ENCODE assay signal across 9 cellular contexts in the genomic region with DNA sequence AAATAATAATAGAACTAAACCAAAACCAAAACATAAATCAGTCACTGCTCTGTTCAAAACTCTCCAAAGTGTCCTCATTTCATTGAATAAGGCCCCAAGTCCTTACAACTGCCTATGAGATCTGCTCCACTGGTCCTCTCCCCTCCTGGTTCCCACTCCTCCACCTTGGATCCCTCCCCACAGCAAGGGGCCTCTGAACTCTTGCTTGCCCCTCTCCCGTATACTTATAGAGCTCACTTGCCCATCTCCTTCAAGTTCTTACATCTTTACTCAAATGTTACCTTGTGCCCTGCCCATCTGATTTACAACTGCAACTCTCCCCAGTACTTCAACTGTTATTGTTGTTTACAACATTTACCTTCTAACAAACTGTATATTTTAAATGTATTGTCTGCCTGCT. TPM values are rescaled to one million over a fixed set of nuclear protein-coding genes. Genes with fewer than 3 reads are reported as not detected.
A peak's percentile ranks its signal among the peaks of the same experiment; 100 is the strongest.
DNase-seq lines count a peak whose midpoint lies in the region; ATAC-seq, FAIRE-seq and TF ChIP-seq lines count a peak whose summit lies in the region.
"Had no signal": no experiment of that assay in that cellular context is flagged by ENCODE, and none has a peak within 500 bp of the region (broad histone marks: within the 10 kb centered on the region; RNA-seq: fewer than 3 reads in every experiment).

No MANE protein-coding gene starts in this region.

- no peak for TF ChIP-seq RAD21 in GM12878 (IDR thresholded peaks at IDR 0.05; ENCODE audit: insufficient read depth, low read depth, low read length)

- peak overlapping the region; percentile 84 for H3K9ac ChIP-seq in GM12878 (ENCODE audit: control insufficient read depth, insufficient read depth, low read length)
- peak overlapping the region; percentile 96 for H3K9ac ChIP-seq in mesenchymal stem cell (ENCODE audit: low read length)

- no peak overlapping the region for H4K91ac ChIP-seq in mesenchymal stem cell (ENCODE audit: low read length)

- no peak overlapping the region for H2BK120ac ChIP-seq in mesenchymal stem cell (ENCODE audit: low read depth, low read length)

- BruUV-seq in GM12878 (replicated peaks; lab: Mats Ljungman, UMichigan): no TSS peak

- H3K4ac ChIP-seq in mesenchymal stem cell (ENCODE audit: low read depth in 1 of 2, low read length in 2 of 2): peak overlapping the region in 1 of 2 experiments; percentile 62

- TF ChIP-seq CTCF in left ventricle myocardium inferior (IDR thresholded peaks at IDR 0.05; ENCODE audit: borderline replicate concordance) (no peak), GM12878 (IDR thresholded peaks at IDR 0.05 in 2 of 3, conservative IDR thresholded peaks at IDR 0.05 in 1 of 3; ENCODE audit: control insufficient read depth in 2 of 3, extremely low read depth in 1 of 3, insufficient read depth in 1 of 3, low read depth in 3 of 3, low read length in 3 of 3) (no peak), mucosa of descending colon (IDR thresholded peaks at IDR 0.05) (no peak)

- H3K27me3 ChIP-seq in left ventricle myocardium inferior (ENCODE audit: low read depth) (no peaks in the 10 kb centered on the region), GM12878 (replicated peaks in 1 of 2; ENCODE audit: control insufficient read depth in 2 of 2, insufficient read depth in 2 of 2, low read length in 1 of 2) (no peaks in the 10 kb centered on the region), mesenchymal stem cell (ENCODE audit: control insufficient read depth in 1 of 2, insufficient read depth in 1 of 2, low read length in 2 of 2) (no peaks in the 10 kb centered on the region), aorta (ENCODE audit: control insufficient read depth in 1 of 2, insufficient read depth in 2 of 2, low read length in 1 of 2) (no peaks in the 10 kb centered on the region)

- H2BK5ac ChIP-seq in mesenchymal stem cell (ENCODE audit: low read depth, low read length, poor library complexity, severe bottlenecking): no peak overlapping the region

- in situ Hi-C loops in GM12878 (cut with MboI): no loop called here

- TF ChIP-seq EP300 in GM12878 (IDR thresholded peaks at IDR 0.05; ENCODE audit: borderline replicate concordance in 1 of 2, control insufficient read depth in 1 of 2, low read depth in 2 of 2, low read length in 2 of 2): no peak

- H2AFZ ChIP-seq in GM12878 (ENCODE audit: control insufficient read depth, low read depth, low read length) (no peak overlapping the region), mesenchymal stem cell (ENCODE audit: low read depth, low read length) (no peak overlapping the region)

- H3K14ac ChIP-seq in mesenchymal stem cell (ENCODE audit: low read length in 2 of 2): no peak overlapping the region

- CTCF ChIA-PET in GM12878 (lab: Yijun Ruan, JAX): interaction anchor here (0.8 to 1.2 kb wide), 2 partner anchors 17 to 23 kb away, joined by 3 to 4 read pairs; no protein-coding TSS in a partner anchor

- H3K4me2 ChIP-seq in GM12878 (ENCODE audit: control insufficient read depth, insufficient read depth) (peak overlapping the region; percentile 83), mesenchymal stem cell (ENCODE audit: low read length, poor library complexity, severe bottlenecking) (peak overlapping the region; percentile 84)

- no peak overlapping the region for H3K18ac ChIP-seq in mesenchymal stem cell (ENCODE audit: low read depth in 1 of 2, low read length in 2 of 2)

- POLR2A ChIA-PET in GM12878 (lab: Charles Lee): interaction anchor here (0.8 to 1.5 kb wide), 3 partner anchors 9 to 79 kb away, joined by 3 to 5 read pairs (median 3); a partner anchor contains a TSS

- 8% methylated on average over 1 of the region's 1 CpG for WGBS in GM12878 (ENCODE audit: insufficient coverage, insufficient replicate concordance, low lambda C conversion rate, missing lambda C conversion rate)
- 13% methylated on average over 1 of the region's 1 CpG for WGBS in mesenchymal stem cell
- 40 to 46% methylated on average over 1 of the region's 1 CpG for WGBS in aorta, 2 donors

- intact Hi-C loops in left ventricle myocardium inferior (cut with micrococcal nuclease) (no loop called here), Right ventricle myocardium superior (cut with DNase I) (loop anchor here (5.0 kb wide), 1 partner anchor 40 kb away; a partner anchor contains a TSS), GM12878 (cut with micrococcal nuclease; ENCODE audit: unreplicated experiment) (loop anchor here (2.0 kb wide), 1 partner anchor 40 kb away; a partner anchor contains a TSS), aorta (cut with DNase I) (loop anchor here (5.0 kb wide), 2 partner anchors 40 to 50 kb away; a partner anchor contains a TSS), mucosa of descending colon (cut with DNase I, micrococcal nuclease) (no loop called here)

- FAIRE-seq in GM12878 (lab: Jason Lieb, UNC): no peak

- DNase-seq in left ventricle myocardium inferior (no peak), Right ventricle myocardium superior (no peak), GM12878 (ENCODE audit: low read depth, low spot score) (no peak), mesenchymal stem cell (no peak), aorta (no peak), hippocampal formation (lab: John Stamatoyannopoulos, UW) (no peak), mucosa of descending colon (no peak)

- no peaks in the 10 kb centered on the region for H4K20me1 ChIP-seq in GM12878 (ENCODE audit: control insufficient read depth, insufficient read depth)

- RAD21 ChIA-PET in GM12878 (lab: Charles Lee; ENCODE audit: unreplicated experiment): interaction anchor here (0.6 to 1.1 kb wide), 3 partner anchors 75 to 540 kb away, joined by 3 to 4 read pairs (median 3); a partner anchor contains a TSS

- H2BK15ac ChIP-seq in mesenchymal stem cell (ENCODE audit: low read depth, poor library complexity, severe bottlenecking): no peak overlapping the region

- peaks cover 26% of the 10 kb centered on the region for H3K36me3 ChIP-seq in left ventricle myocardium inferior
- peaks cover 2 to 3% of the 10 kb centered on the region in 2 experiments; a peak in 2 of 4 replicates for H3K36me3 ChIP-seq in GM12878 (ENCODE audit: control insufficient read depth in 2 of 2, insufficient read depth in 2 of 2, low read length in 1 of 2)
- H3K36me3 ChIP-seq in mesenchymal stem cell (ENCODE audit: control insufficient read depth in 1 of 2, insufficient read depth in 2 of 2, low read depth in 1 of 2, low read length in 2 of 2): peaks cover 35 to 41% of the 10 kb centered on the region in 2 experiments
- H3K36me3 ChIP-seq in aorta (ENCODE audit: control insufficient read depth in 1 of 2, insufficient read depth in 2 of 2, low read length in 1 of 2): no peaks in the 10 kb centered on the region
- H3K36me3 ChIP-seq in mucosa of descending colon (ENCODE audit: low read depth): no peaks in the 10 kb centered on the region

- peak overlapping the region; percentile 77 for H3K4me3 ChIP-seq in left ventricle myocardium inferior
- peak overlapping the region; percentile 89 for H3K4me3 ChIP-seq in GM12878
- H3K4me3 ChIP-seq in mesenchymal stem cell (ENCODE audit: insufficient read depth in 1 of 2, low read depth in 1 of 2, low read length in 2 of 2): peak overlapping the region in 1 of 2 experiments; percentile 96
- peak overlapping the region; percentile 13 to 20 for H3K4me3 ChIP-seq in aorta (ENCODE audit: low read length in 2 of 2)
- H3K4me3 ChIP-seq in mucosa of descending colon: no peak overlapping the region

- H3K79me2 ChIP-seq in GM12878 (ENCODE audit: control insufficient read depth, insufficient read depth, low read length): peaks cover 16% of the 10 kb centered on the region

- peak overlapping the region in 1 of 2 experiments; percentile 25 for H3K23ac ChIP-seq in mesenchymal stem cell (ENCODE audit: low read length in 2 of 2)

- no peak for ATAC-seq in Right ventricle myocardium superior (ENCODE audit: poor library complexity)
- no peak for ATAC-seq in GM12878
- no peak for ATAC-seq in aorta (ENCODE audit: low FRiP score)
- no peak for ATAC-seq in GM19328 (IDR thresholded peaks at IDR 0.05; ENCODE audit: unreplicated experiment)
- no peak for ATAC-seq in mucosa of descending colon

- H2AK5ac ChIP-seq in mesenchymal stem cell (ENCODE audit: low read length, severe bottlenecking): peak overlapping the region; percentile 44

- H3K4me1 ChIP-seq in left ventricle myocardium inferior: peaks cover 50% of the 10 kb centered on the region
- peaks cover 6% of the 10 kb centered on the region for H3K4me1 ChIP-seq in GM12878 (ENCODE audit: control insufficient read depth, insufficient read depth, low read length)
- peaks cover 18% of the 10 kb centered on the region for H3K4me1 ChIP-seq in mesenchymal stem cell (ENCODE audit: control insufficient read depth, insufficient read depth, low read depth, low read length)
- peaks cover 0 to 2% of the 10 kb centered on the region in 2 donors for H3K4me1 ChIP-seq in aorta (ENCODE audit: control insufficient read depth in 1 of 2, insufficient read depth in 2 of 2, low read length in 2 of 2)
- peaks cover 8% of the 10 kb centered on the region for H3K4me1 ChIP-seq in mucosa of descending colon (ENCODE audit: low read depth)

- peak overlapping the region; percentile 90 for H3K27ac ChIP-seq in left ventricle myocardium inferior (replicated peaks)
- H3K27ac ChIP-seq in GM12878 (ENCODE audit: control insufficient read depth, insufficient read depth): peak overlapping the region; percentile 76
- no peak overlapping the region for H3K27ac ChIP-seq in mesenchymal stem cell (ENCODE audit: low read length, poor library complexity, severe bottlenecking)
- peak overlapping the region in 1 of 2 donors; percentile 61 for H3K27ac ChIP-seq in aorta (ENCODE audit: low read depth in 1 of 2, low read length in 2 of 2)

- peaks cover 37% of the 10 kb centered on the region for H3K79me1 ChIP-seq in mesenchymal stem cell (replicated peaks; ENCODE audit: low read length, poor library complexity, severe bottlenecking)

- no peak overlapping the region for H2BK12ac ChIP-seq in mesenchymal stem cell (ENCODE audit: low read length in 2 of 2)

- H4K8ac ChIP-seq in mesenchymal stem cell (ENCODE audit: low read length): no peak overlapping the region

- H3K9me3 ChIP-seq in left ventricle myocardium inferior (replicated peaks): peaks cover 8% of the 10 kb centered on the region
- no peaks in the 10 kb centered on the region for H3K9me3 ChIP-seq in GM12878 (replicated peaks; ENCODE audit: control insufficient read depth, insufficient read depth, low read length)
- H3K9me3 ChIP-seq in mesenchymal stem cell (ENCODE audit: control insufficient read depth, low read length): peaks cover 4% of the 10 kb centered on the region
- H3K9me3 ChIP-seq in aorta (ENCODE audit: control insufficient read depth, low read length): no peaks in the 10 kb centered on the region
- H3K9me3 ChIP-seq in mucosa of descending colon: no peaks in the 10 kb centered on the region

- no peak for TF ChIP-seq POLR2A in GM12878 (IDR thresholded peaks at IDR 0.05; ENCODE audit: low read depth, low read length)

- SMC1A ChIA-PET in GM12878 (lab: Charles Lee; ENCODE audit: uncharacterized antibody, unreplicated experiment): interaction anchor here (1.3 to 2.4 kb wide), 4 partner anchors 24 to 75 kb away, joined by 3 to 10 read pairs (median 5); no protein-coding TSS in a partner anchor

RNA-seq across cellular contexts. Expression of a gene that starts 0.8 kb away (rescaled TPM):
- 78.0 TPM for total RNA-seq in left ventricle myocardium inferior
- total RNA-seq in Right ventricle myocardium superior: 75.3 TPM
- 86.8 and 93.9 TPM in 2 replicates for total RNA-seq in GM12878 (2013; cell fraction: nucleolus; rRNA removed)
- 149 and 169 TPM in 2 replicates for total RNA-seq in GM12878 (2014; rRNA removed)
- total RNA-seq in GM12878 (2014; rRNA removed; fragmentation: Illumina TruSeq; extraction: Trizol): 97.5 and 105 TPM in 2 replicates
- total RNA-seq in GM12878 (2021): 169 TPM in 2 replicates
- polyA plus RNA-seq in GM12878 (2011; ENCODE audit: low read depth): 99.6 TPM
- polyA plus RNA-seq in GM12878 (2011; rRNA removed): 113 and 179 TPM in 2 replicates
- polyA plus RNA-seq in GM12878 (2011; cell fraction: cytosol; rRNA removed): 225 and 290 TPM in 2 replicates
- 281 and 287 TPM in 2 replicates for polyA plus RNA-seq in GM12878 (2011; cell fraction: nucleus; rRNA removed)
- polyA plus RNA-seq in GM12878 (2012): 110 and 118 TPM in 2 replicates
- polyA plus RNA-seq in GM12878 (2014; fragmentation: Illumina TruSeq; extraction: Trizol): 61.8 and 118 TPM in 2 replicates
- polyA plus RNA-seq in GM12878 (2014; fragmentation: Nextera tagmentation; extraction: Ambion mirVana): 10 to 100 TPM; 19.1 to 42.7 TPM
- 193 and 194 TPM in 2 replicates for polyA plus RNA-seq in GM12878 (2014; rRNA removed)
- 100 to 1,000 TPM; 266 to 287 TPM for polyA plus RNA-seq in GM12878 (2016; fragmentation: Nextera tagmentation; extraction: Ambion mirVana)
- polyA minus RNA-seq in GM12878 (2011; rRNA and poly(A)+ RNA removed): 75.3 and 127 TPM in 2 replicates
- 41.1 and 46.9 TPM in 2 replicates for polyA minus RNA-seq in GM12878 (2011; cell fraction: cytosol; rRNA and poly(A)+ RNA removed)
- 54.9 and 61.8 TPM in 2 replicates for polyA minus RNA-seq in GM12878 (2011; cell fraction: nucleus; rRNA and poly(A)+ RNA removed)
- 59.3 TPM for polyA plus RNA-seq in mesenchymal stem cell (2013, experiment 1 of 2)
- 56.2 TPM for polyA plus RNA-seq in mesenchymal stem cell (2013, experiment 2 of 2)
- 10 to 100 TPM; 49.5 to 53.4 TPM for total RNA-seq in aorta
- 10 to 100 TPM; 31.6 to 93.1 TPM for polyA plus RNA-seq in aorta
- total RNA-seq in mucosa of descending colon: 10 to 100 TPM; 51.5 to 57.0 (median 52.0) TPM

RNA-seq across cellular contexts. Expression of a gene that starts 18.4 kb away (rescaled TPM):
- total RNA-seq in left ventricle myocardium inferior: 20.5 TPM
- 12.4 TPM for total RNA-seq in Right ventricle myocardium superior
- total RNA-seq in GM12878 (2013; cell fraction: nucleolus; rRNA removed): 1.9 and 3.2 TPM in 2 replicates
- total RNA-seq in GM12878 (2014; rRNA removed): 0.06 TPM in 1 of 2 replicates, not detected in the other
- not detected in 2 replicates for total RNA-seq in GM12878 (2014; rRNA removed; fragmentation: Illumina TruSeq; extraction: Trizol)
- 0.16 and 0.23 TPM in 2 replicates for total RNA-seq in GM12878 (2021)
- polyA plus RNA-seq in GM12878 (2011; ENCODE audit: low read depth): 0.46 TPM
- polyA plus RNA-seq in GM12878 (2011; rRNA removed): 0.09 and 0.20 TPM in 2 replicates
- 0.13 and 0.22 TPM in 2 replicates for polyA plus RNA-seq in GM12878 (2011; cell fraction: cytosol; rRNA removed)
- polyA plus RNA-seq in GM12878 (2011; cell fraction: nucleus; rRNA removed): 1.8 and 3.1 TPM in 2 replicates
- polyA plus RNA-seq in GM12878 (2012): 0.31 and 0.46 TPM in 2 replicates
- polyA plus RNA-seq in GM12878 (2014; fragmentation: Illumina TruSeq; extraction: Trizol): not detected in 2 replicates
- not detected for polyA plus RNA-seq in GM12878 (2014; fragmentation: Nextera tagmentation; extraction: Ambion mirVana)
- polyA plus RNA-seq in GM12878 (2014; rRNA removed): 0.08 TPM in 1 of 2 replicates, not detected in the other
- under 1 TPM in 1 of 2 experiments, not detected in 1; 0.11 TPM for polyA plus RNA-seq in GM12878 (2016; fragmentation: Nextera tagmentation; extraction: Ambion mirVana)
- 0.67 TPM in 1 of 2 replicates, not detected in the other for polyA minus RNA-seq in GM12878 (2011; rRNA and poly(A)+ RNA removed)
- not detected in 2 replicates for polyA minus RNA-seq in GM12878 (2011; cell fraction: cytosol; rRNA and poly(A)+ RNA removed)
- polyA minus RNA-seq in GM12878 (2011; cell fraction: nucleus; rRNA and poly(A)+ RNA removed): 0.24 and 0.57 TPM in 2 replicates
- polyA plus RNA-seq in mesenchymal stem cell (2013, experiment 1 of 2): 95.5 TPM
- polyA plus RNA-seq in mesenchymal stem cell (2013, experiment 2 of 2): 88.2 TPM
- 1,000 to 10,000 TPM in 1 of 2 donors, 100 to 1,000 TPM in 1; 856 to 1,098 TPM for total RNA-seq in aorta
- polyA plus RNA-seq in aorta: 1,000 to 10,000 TPM in 1 of 2 donors, 100 to 1,000 TPM in 1; 293 to 2,243 TPM
- total RNA-seq in mucosa of descending colon: 100 to 1,000 TPM in 1 of 3 donors, 10 to 100 TPM in 2; 14.1 to 130 (median 42.2) TPM

RNA-seq across cellular contexts. Expression of a gene that starts 18.6 kb away (rescaled TPM):
- total RNA-seq in left ventricle myocardium inferior: 518 TPM
- total RNA-seq in Right ventricle myocardium superior: 2,290 TPM
- not detected in 2 replicates for total RNA-seq in GM12878 (2013; cell fraction: nucleolus; rRNA removed)
- total RNA-seq in GM12878 (2014; rRNA removed): not detected in 2 replicates
- not detected in 2 replicates for total RNA-seq in GM12878 (2014; rRNA removed; fragmentation: Illumina TruSeq; extraction: Trizol)
- total RNA-seq in GM12878 (2021): not detected in 2 replicates
- not detected for polyA plus RNA-seq in GM12878 (2011; ENCODE audit: low read depth)
- not detected in 2 replicates for polyA plus RNA-seq in GM12878 (2011; rRNA removed)
- polyA plus RNA-seq in GM12878 (2011; cell fraction: cytosol; rRNA removed): not detected in 2 replicates
- not detected in 2 replicates for polyA plus RNA-seq in GM12878 (2011; cell fraction: nucleus; rRNA removed)
- polyA plus RNA-seq in GM12878 (2012): not detected in 2 replicates
- not detected in 2 replicates for polyA plus RNA-seq in GM12878 (2014; fragmentation: Illumina TruSeq; extraction: Trizol)
- not detected for polyA plus RNA-seq in GM12878 (2014; fragmentation: Nextera tagmentation; extraction: Ambion mirVana)
- not detected in 2 replicates for polyA plus RNA-seq in GM12878 (2014; rRNA removed)
- 1 to 10 TPM in 1 of 2 experiments, not detected in 1; 1.9 TPM for polyA plus RNA-seq in GM12878 (2016; fragmentation: Nextera tagmentation; extraction: Ambion mirVana)
- not detected in 2 replicates for polyA minus RNA-seq in GM12878 (2011; rRNA and poly(A)+ RNA removed)
- not detected in 2 replicates for polyA minus RNA-seq in GM12878 (2011; cell fraction: cytosol; rRNA and poly(A)+ RNA removed)
- not detected in 2 replicates for polyA minus RNA-seq in GM12878 (2011; cell fraction: nucleus; rRNA and poly(A)+ RNA removed)
- not detected for polyA plus RNA-seq in mesenchymal stem cell (2013, experiment 1 of 2)
- not detected for polyA plus RNA-seq in mesenchymal stem cell (2013, experiment 2 of 2)
- not detected for total RNA-seq in aorta
- 1 to 10 TPM; 2.6 to 4.1 TPM for polyA plus RNA-seq in aorta
- total RNA-seq in mucosa of descending colon: 1 to 10 TPM in 1 of 3 donors, not detected in 2; 2.0 TPM
- total RNA-seq: RPMI7951 had no signal

RNA-seq across cellular contexts. Expression of a gene that starts 40.2 kb away (rescaled TPM):
- total RNA-seq in left ventricle myocardium inferior (12.4 TPM), Right ventricle myocardium superior (15.5 TPM), GM12878 (2014; rRNA removed) (23.3 and 24.8 TPM in 2 replicates), GM12878 (2014; rRNA removed; fragmentation: Illumina TruSeq; extraction: Trizol) (13.5 and 14.1 TPM in 2 replicates), GM12878 (2021) (33.8 and 37.8 TPM in 2 replicates), aorta (10 to 100 TPM; 27.6 to 35.7 TPM), mucosa of descending colon (10 to 100 TPM; 27.0 to 33.7 (median 28.1) TPM)
- 108 and 133 TPM in 2 replicates for total RNA-seq in GM12878 (2013; cell fraction: nucleolus; rRNA removed)
- polyA plus RNA-seq in GM12878 (2011; ENCODE audit: low read depth): 9.0 TPM
- polyA plus RNA-seq in GM12878 (2011; rRNA removed) (11.0 and 15.9 TPM in 2 replicates), GM12878 (2014; fragmentation: Illumina TruSeq; extraction: Trizol) (8.0 and 16.1 TPM in 2 replicates), GM12878 (2014; fragmentation: Nextera tagmentation; extraction: Ambion mirVana) (1 to 10 TPM; 3.1 to 4.6 TPM), GM12878 (2014; rRNA removed) (39.4 and 41.5 TPM in 2 replicates), GM12878 (2016; fragmentation: Nextera tagmentation; extraction: Ambion mirVana) (10 to 100 TPM; 22.0 to 23.2 TPM), aorta (10 to 100 TPM in 1 of 2 donors, 1 to 10 TPM in 1; 8.4 to 35.6 TPM)
- 17.6 and 26.6 TPM in 2 replicates for polyA plus RNA-seq in GM12878 (2011; cell fraction: cytosol; rRNA removed)
- polyA plus RNA-seq in GM12878 (2011; cell fraction: nucleus; rRNA removed): 86.2 and 99.8 TPM in 2 replicates
- polyA plus RNA-seq in GM12878 (2012): 16.6 and 18.6 TPM in 2 replicates
- polyA minus RNA-seq in GM12878 (2011; rRNA and poly(A)+ RNA removed): 19.2 and 33.0 TPM in 2 replicates
- polyA minus RNA-seq in GM12878 (2011; cell fraction: cytosol; rRNA and poly(A)+ RNA removed): 12.7 and 16.4 TPM in 2 replicates
- polyA minus RNA-seq in GM12878 (2011; cell fraction: nucleus; rRNA and poly(A)+ RNA removed): 41.2 and 67.5 TPM in 2 replicates
- polyA plus RNA-seq in mesenchymal stem cell (2013, experiment 1 of 2): 6.5 TPM
- polyA plus RNA-seq in mesenchymal stem cell (2013, experiment 2 of 2): 5.7 TPM

RNA-seq across cellular contexts. Expression of a gene that starts 57.2 kb away (rescaled TPM):
- 671 TPM for total RNA-seq in left ventricle myocardium inferior
- 1,131 TPM for total RNA-seq in Right ventricle myocardium superior
- 2.5 and 3.7 TPM in 2 replicates for total RNA-seq in GM12878 (2013; cell fraction: nucleolus; rRNA removed)
- not detected in 2 replicates for total RNA-seq in GM12878 (2014; rRNA removed)
- total RNA-seq in GM12878 (2014; rRNA removed; fragmentation: Illumina TruSeq; extraction: Trizol): not detected in 2 replicates
- total RNA-seq in GM12878 (2021): 0.24 TPM in 1 of 2 replicates, not detected in the other
- not detected for polyA plus RNA-seq in GM12878 (2011; ENCODE audit: low read depth)
- not detected in 2 replicates for polyA plus RNA-seq in GM12878 (2011; rRNA removed)
- polyA plus RNA-seq in GM12878 (2011; cell fraction: cytosol; rRNA removed): not detected in 2 replicates
- 0.87 and 1.2 TPM in 2 replicates for polyA plus RNA-seq in GM12878 (2011; cell fraction: nucleus; rRNA removed)
- 0.18 TPM in 1 of 2 replicates, not detected in the other for polyA plus RNA-seq in GM12878 (2012)
- not detected in 2 replicates for polyA plus RNA-seq in GM12878 (2014; fragmentation: Illumina TruSeq; extraction: Trizol)
- not detected for polyA plus RNA-seq in GM12878 (2014; fragmentation: Nextera tagmentation; extraction: Ambion mirVana)
- polyA plus RNA-seq in GM12878 (2014; rRNA removed): 0.13 TPM in 1 of 2 replicates, not detected in the other
- polyA plus RNA-seq in GM12878 (2016; fragmentation: Nextera tagmentation; extraction: Ambion mirVana): not detected
- polyA minus RNA-seq in GM12878 (2011; rRNA and poly(A)+ RNA removed): not detected in 2 replicates
- not detected in 2 replicates for polyA minus RNA-seq in GM12878 (2011; cell fraction: cytosol; rRNA and poly(A)+ RNA removed)
- polyA minus RNA-seq in GM12878 (2011; cell fraction: nucleus; rRNA and poly(A)+ RNA removed): 0.57 and 0.97 TPM in 2 replicates
- polyA plus RNA-seq in mesenchymal stem cell (2013, experiment 1 of 2): not detected
- polyA plus RNA-seq in mesenchymal stem cell (2013, experiment 2 of 2): not detected
- 1 to 10 TPM; 4.1 to 4.8 TPM for total RNA-seq in aorta
- 1 to 10 TPM; 8.0 to 9.5 TPM for polyA plus RNA-seq in aorta
- 1 to 10 TPM in 1 of 3 donors, under 1 TPM in 2; 0.84 to 1.4 (median 0.96) TPM for total RNA-seq in mucosa of descending colon

Comparison
In these comparisons a context has a peak if more than half of its experiments do, and no peak if none do; other contexts are left out.
1. intact Hi-C loops: an anchor here in Right ventricle myocardium superior (5.0 kb wide), GM12878 (2.0 kb wide) and aorta (5.0 kb wide); none called in left ventricle myocardium inferior and mucosa of descending colon.
2. RNA of a gene that starts 18.6 kb away (total RNA-seq): 2,290 TPM in Right ventricle myocardium superior (single experiment) and 518 TPM in left ventricle myocardium inferior (single experiment); not detected in aorta, 2.0 TPM in mucosa of descending colon and not detected in GM12878; every median in the first group is over 100 times any median in the second.